8 cellular contexts compared by ENCODE assay signal in the genomic region with DNA sequence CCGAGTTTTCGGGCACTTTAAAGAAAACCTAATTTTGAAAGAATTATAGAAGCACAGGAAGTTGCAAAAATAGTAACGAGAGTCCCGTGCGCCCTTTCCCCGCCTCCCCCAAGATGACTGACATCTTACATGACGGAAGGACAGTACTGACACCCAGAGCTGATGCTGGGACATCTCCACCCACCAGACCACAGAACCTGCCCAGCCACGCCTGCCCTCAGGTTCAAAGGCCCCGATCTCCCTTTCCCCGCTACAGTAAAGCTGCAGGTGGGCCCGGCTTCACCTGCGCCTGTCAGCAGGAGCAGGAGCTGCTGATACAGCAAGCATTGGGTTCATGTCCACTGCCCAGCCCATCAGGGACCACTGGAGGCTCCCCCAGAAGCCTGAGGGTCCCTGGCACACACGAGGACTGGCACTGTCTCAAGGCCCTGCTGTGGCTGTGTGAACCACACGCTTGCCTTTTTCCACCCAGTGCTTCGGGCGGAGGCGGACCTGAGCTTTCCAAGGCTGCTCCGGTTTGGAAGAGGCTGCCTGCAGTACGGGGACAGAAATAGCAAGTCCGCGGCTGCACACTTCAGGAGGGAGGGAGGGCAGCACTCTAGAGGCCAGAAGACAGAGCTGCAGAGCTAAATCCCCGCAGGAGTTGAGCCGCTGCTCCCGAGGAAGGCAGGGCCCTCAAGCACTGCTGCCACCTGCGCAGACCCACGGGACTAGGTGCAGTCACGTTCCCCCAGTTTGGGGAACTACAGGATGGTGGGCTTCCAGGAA.
DNase-seq lines count a peak whose midpoint lies in the region; ATAC-seq and TF ChIP-seq lines count a peak whose summit lies in the region.

No MANE protein-coding gene starts in this region.

- CTCF ChIA-PET in HEK293T (lab: Yijun Ruan, JAX), result no interaction called here

- peak overlapping the region; percentile 62 for H3K4me3 Mint-ChIP-seq in stimulated activated memory B cell treated with anti-CD40 and anti-IgM and Interleukin-4, amounts not matched to agents 10 μg/mL and 1 μg/mL and 100 μg/mL, for 72 hours

- H3K4me1 Mint-ChIP-seq in stimulated activated memory B cell treated with anti-CD40 and anti-IgM and Interleukin-4, amounts not matched to agents 10 μg/mL and 1 μg/mL and 100 μg/mL, for 72 hours, result peaks cover 72% of the 10 kb centered on the region

- H3K9me3 Mint-ChIP-seq in stimulated activated memory B cell treated with anti-CD40 and anti-IgM and Interleukin-4, amounts not matched to agents 10 μg/mL and 1 μg/mL and 100 μg/mL, for 72 hours, result no peaks in the 10 kb centered on the region

- peak; percentile 76 for ATAC-seq in GM18498 (IDR thresholded peaks at IDR 0.05; ENCODE audit: unreplicated experiment)
- ATAC-seq in HG02981 (IDR thresholded peaks at IDR 0.05; ENCODE audit: unreplicated experiment), result peak; percentile 85
- ATAC-seq in stimulated activated memory B cell treated with anti-CD40 and anti-IgM and Interleukin-4, amounts not matched to agents 10 μg/mL and 1 μg/mL and 100 μg/mL, for 72 hours, result peak; percentile 92

- no peaks in the 10 kb centered on the region for H3K27me3 Mint-ChIP-seq in stimulated activated memory B cell treated with anti-CD40 and anti-IgM and Interleukin-4, amounts not matched to agents 10 μg/mL and 1 μg/mL and 100 μg/mL, for 72 hours

- intact Hi-C loops in head of caudate nucleus (cut with DNase I), result no loop called here

- peak; percentile 43 for DNase-seq in activated CD4-positive, alpha-beta T cell treated with anti-CD3 and anti-CD28 coated beads for 1 hour
- DNase-seq in head of caudate nucleus, result peak; percentile 47 to 94 (median 78)
- no peak for DNase-seq in HPDE6-E6E7 (ENCODE audit: extremely low spot score)
- no peak for DNase-seq in HEK293T (ENCODE audit: extremely low spot score)
- DNase-seq in NCI-H2227 treated with DMSO at 0.1 percent for 48 hours (lab: John Stamatoyannopoulos, UW), result no peak

- peak overlapping the region; percentile 97 for H3K27ac Mint-ChIP-seq in stimulated activated memory B cell treated with anti-CD40 and anti-IgM and Interleukin-4, amounts not matched to agents 10 μg/mL and 1 μg/mL and 100 μg/mL, for 72 hours

- H3K36me3 Mint-ChIP-seq in stimulated activated memory B cell treated with anti-CD40 and anti-IgM and Interleukin-4, amounts not matched to agents 10 μg/mL and 1 μg/mL and 100 μg/mL, for 72 hours, result peaks cover 50% of the 10 kb centered on the region

- POLR2A ChIA-PET in HEK293T (lab: Yijun Ruan, JAX), result no interaction called here

TF ChIP-seq in HEK293T, 16 proteins besides CTCF, POLR2A, EP300 and RAD21:
- TF ChIP-seq BHLHE40 (IDR thresholded peaks at IDR 0.05; ENCODE audit: borderline replicate concordance) (no peak), ARNT (IDR thresholded peaks at IDR 0.05) (no peak), NFRKB (IDR thresholded peaks at IDR 0.05) (no peak), ELF4 (IDR thresholded peaks at IDR 0.05) (no peak), ZNF384 (IDR thresholded peaks at IDR 0.05) (no peak), L3MBTL2 (conservative IDR thresholded peaks at IDR 0.05) (no peak), SP1 (IDR thresholded peaks at IDR 0.05) (no peak), HDGF (IDR thresholded peaks at IDR 0.05; ENCODE audit: borderline replicate concordance) (no peak), SUZ12 (IDR thresholded peaks at IDR 0.05) (no peak), LEF1 (IDR thresholded peaks at IDR 0.05; ENCODE audit: borderline replicate concordance) (no peak), CTBP1 (IDR thresholded peaks at IDR 0.05; ENCODE audit: borderline replicate concordance) (no peak)

Comparison
In these comparisons a context has a peak if more than half of its experiments do, and no peak if none do; other contexts are left out.
1. DNase-seq: peak in activated CD4-positive, alpha-beta T cell treated with anti-CD3 and anti-CD28 coated beads for 1 hour (single experiment) and head of caudate nucleus (42 of 42); none in HPDE6-E6E7 (single experiment), HEK293T (single experiment) and NCI-H2227 treated with DMSO at 0.1 percent for 48 hours (single experiment).
2. Peak in every context shown above with its lines, with median percentiles within 50 percentile points of each other: ATAC-seq.